In genomic region chr15:57769266-57769665, GRCh38 we compare ENCODE assay signal across 13 cellular contexts.
DNase-seq lines count a peak whose midpoint lies in the region; ATAC-seq, FAIRE-seq and TF ChIP-seq lines count a peak whose summit lies in the region.
"Had no signal": no experiment of that assay in that cellular context is flagged by ENCODE, and none has a peak within 500 bp of the region (broad histone marks: within the 10 kb centered on the region; RNA-seq: fewer than 3 reads in every experiment).

No MANE protein-coding gene starts in this region.

- no peak overlapping the region for H3K4ac ChIP-seq in IMR-90 (ENCODE audit: low read depth, low read length)

- POLR2A ChIA-PET in IMR-90 (lab: Charles Lee; ENCODE audit: unreplicated experiment) (no interaction called here), endothelial cell of umbilical vein (lab: Charles Lee) (no interaction called here)

- no peak overlapping the region for H3K18ac ChIP-seq in IMR-90 (ENCODE audit: low read depth, low read length)

- H3K36me3 ChIP-seq in IMR-90 (ENCODE audit: control insufficient read depth, insufficient read depth, low read length): no peaks in the 10 kb centered on the region
- no peaks in the 10 kb centered on the region for H3K36me3 ChIP-seq in endothelial cell of umbilical vein (ENCODE audit: control insufficient read depth in 2 of 2, extremely low read depth in 1 of 2, insufficient read depth in 2 of 2, low read length in 2 of 2)
- no peaks in the 10 kb centered on the region for H3K36me3 ChIP-seq in lower lobe of right lung
- H3K36me3 ChIP-seq in upper lobe of right lung: no peaks in the 10 kb centered on the region
- H3K36me3 ChIP-seq: colonic mucosa had no signal

- peak; percentile 33 for DNase-seq in IMR-90
- peak; percentile 10 for DNase-seq in endothelial cell of umbilical vein (ENCODE audit: low read depth, low spot score)
- DNase-seq in lower lobe of right lung: no peak
- no peak for DNase-seq in upper lobe of right lung
- no peak for DNase-seq in left colon
- DNase-seq: activated CD4-positive, alpha-beta T cell treated with anti-CD3 and anti-CD28 coated beads for 48 hours; activated gamma-delta T cell; colonic mucosa; midbrain; NCI-H524 had no signal

- H3K9me3 ChIP-seq in IMR-90 (ENCODE audit: control insufficient read depth, insufficient read depth, low read length) (no peaks in the 10 kb centered on the region), endothelial cell of umbilical vein (replicated peaks; ENCODE audit: control insufficient read depth, insufficient read depth, low read length) (no peaks in the 10 kb centered on the region), lower lobe of right lung (no peaks in the 10 kb centered on the region), upper lobe of right lung (no peaks in the 10 kb centered on the region)
- H3K9me3 ChIP-seq: colonic mucosa had no signal

- no peak overlapping the region for H3K27ac ChIP-seq in IMR-90 (ENCODE audit: insufficient read depth, low read length)
- no peak overlapping the region for H3K27ac ChIP-seq in endothelial cell of umbilical vein (ENCODE audit: insufficient read depth, low read depth, low read length)
- H3K27ac ChIP-seq in lower lobe of right lung: no peak overlapping the region
- H3K27ac ChIP-seq in upper lobe of right lung: no peak overlapping the region
- H3K27ac ChIP-seq: colonic mucosa, skin epidermis had no signal

- WGBS in IMR-90 (ENCODE audit: extremely low coverage in 2 of 2, insufficient read length in 1 of 2), 2 experiments: no CpG with 5 or more reads among the region's 12 CpGs

- H3K56ac ChIP-seq in IMR-90 (ENCODE audit: extremely low read depth, insufficient read depth, low read length): no peak overlapping the region

- in situ Hi-C loops in IMR-90 (cut with MboI; ENCODE audit: low sequenced_read_pairs): no loop called here

- no peaks in the 10 kb centered on the region for H3K79me2 ChIP-seq in endothelial cell of umbilical vein (ENCODE audit: control insufficient read depth, insufficient read depth, low read length)

- no peak overlapping the region for H2BK20ac ChIP-seq in IMR-90 (ENCODE audit: low read depth, low read length)

- no peak overlapping the region for H4K91ac ChIP-seq in IMR-90 (ENCODE audit: insufficient read depth, low read depth, low read length)

- ATAC-seq in IMR-90 (ENCODE audit: low read depth) (peak; percentile 42), lower lobe of right lung (peak; percentile 23 to 59), upper lobe of right lung (peak; percentile 43), HG02763 (IDR thresholded peaks at IDR 0.05; ENCODE audit: unreplicated experiment) (no peak), HG03460 (IDR thresholded peaks at IDR 0.05; ENCODE audit: unreplicated experiment) (no peak), left colon (no peak)

- TF ChIP-seq RAD21 in IMR-90 (IDR thresholded peaks at IDR 0.05; ENCODE audit: low read length): no peak

- no peak overlapping the region for H2AK5ac ChIP-seq in IMR-90 (ENCODE audit: low read depth, low read length)

- no peak overlapping the region for H3K4me2 ChIP-seq in IMR-90 (ENCODE audit: low read depth, low read length)
- no peak overlapping the region for H3K4me2 ChIP-seq in endothelial cell of umbilical vein (ENCODE audit: insufficient read depth, low read length)

- no peak overlapping the region for H4K8ac ChIP-seq in IMR-90 (ENCODE audit: low read depth in 2 of 2, low read length in 2 of 2)

- H3K14ac ChIP-seq in IMR-90 (replicated peaks; ENCODE audit: low read depth, low read length): no peak overlapping the region

- TF ChIP-seq CTCF in IMR-90 (conservative IDR thresholded peaks at IDR 0.05; ENCODE audit: low read depth, low read length) (no peak), endothelial cell of umbilical vein (IDR thresholded peaks at IDR 0.05; ENCODE audit: extremely low read depth in 1 of 2, insufficient read depth in 1 of 2, low read depth in 1 of 2, low read length in 2 of 2) (no peak), lower lobe of right lung (IDR thresholded peaks at IDR 0.05) (no peak), upper lobe of right lung (IDR thresholded peaks at IDR 0.05) (no peak)

- H3K4me1 ChIP-seq in IMR-90 (ENCODE audit: control insufficient read depth, insufficient read depth, low read length) (no peaks in the 10 kb centered on the region), endothelial cell of umbilical vein (ENCODE audit: control insufficient read depth, extremely low read depth, insufficient read depth, low read length) (no peaks in the 10 kb centered on the region), lower lobe of right lung (no peaks in the 10 kb centered on the region), upper lobe of right lung (no peaks in the 10 kb centered on the region)
- H3K4me1 ChIP-seq: colonic mucosa had no signal

- no peak for FAIRE-seq in endothelial cell of umbilical vein (lab: Jason Lieb, UNC)

- H3K9me1 ChIP-seq in IMR-90 (ENCODE audit: insufficient read depth, low read length): no peaks in the 10 kb centered on the region
- no peaks in the 10 kb centered on the region for H3K9me1 ChIP-seq in endothelial cell of umbilical vein (replicated peaks; ENCODE audit: control insufficient read depth, extremely low read depth, insufficient read depth, low read length)

- dilution Hi-C loops in IMR-90 (cut with HindIII; ENCODE audit: low sequenced_read_pairs, unreplicated experiment) (no loop called here), endothelial cell of umbilical vein (cut with MboI; ENCODE audit: extremely low pct_ligation_motif_present, low sequenced_read_pairs) (no loop called here)

- CTCF ChIA-PET in IMR-90 (lab: Yijun Ruan, JAX) (no interaction called here), endothelial cell of umbilical vein (lab: Charles Lee) (interaction anchor here (0.6 to 4.0 kb wide), 5 partner anchors 11 to 302 kb away, joined by 3 to 19 read pairs (median 5); no protein-coding TSS in a partner anchor)

- no peak overlapping the region for H2BK120ac ChIP-seq in IMR-90 (ENCODE audit: low read depth, low read length)

- H3K27me3 ChIP-seq in IMR-90 (ENCODE audit: control insufficient read depth, insufficient read depth, low read length) (peaks cover 4% of the 10 kb centered on the region; the same call in 1 of the 2 replicates), endothelial cell of umbilical vein (ENCODE audit: control insufficient read depth in 2 of 2, insufficient read depth in 2 of 2, low read length in 2 of 2) (no peaks in the 10 kb centered on the region), lower lobe of right lung (ENCODE audit: low read depth) (no peaks in the 10 kb centered on the region), upper lobe of right lung (no peaks in the 10 kb centered on the region)
- H3K27me3 ChIP-seq: colonic mucosa had no signal

- H2BK15ac ChIP-seq in IMR-90 (ENCODE audit: low read depth, low read length): no peak overlapping the region

- no peak overlapping the region for H3K9ac ChIP-seq in IMR-90 (ENCODE audit: low read depth, low read length)
- no peak overlapping the region for H3K9ac ChIP-seq in endothelial cell of umbilical vein (replicated peaks; ENCODE audit: extremely low read depth, insufficient read depth, low read length)

- no peak for TF ChIP-seq POLR2A in IMR-90 (IDR thresholded peaks at IDR 0.05; ENCODE audit: low read depth, low read length)
- no peak for TF ChIP-seq POLR2A in endothelial cell of umbilical vein (IDR thresholded peaks at IDR 0.05; ENCODE audit: low read depth, low read length)

- H2AFZ ChIP-seq in IMR-90 (replicated peaks; ENCODE audit: low read length, poor library complexity) (no peak overlapping the region), endothelial cell of umbilical vein (ENCODE audit: low read depth, low read length) (no peak overlapping the region)

- no peak overlapping the region for H2BK5ac ChIP-seq in IMR-90 (ENCODE audit: low read depth, low read length, poor library complexity, severe bottlenecking)

- H4K20me1 ChIP-seq in IMR-90 (ENCODE audit: insufficient read depth, low read length) (no peaks in the 10 kb centered on the region), endothelial cell of umbilical vein (replicated peaks; ENCODE audit: control insufficient read depth, extremely low read depth, insufficient read depth, low read length) (no peaks in the 10 kb centered on the region)

- H3K79me1 ChIP-seq in IMR-90 (ENCODE audit: low read depth in 1 of 2, low read length in 2 of 2): no peaks in the 10 kb centered on the region

- no peak overlapping the region for H4K5ac ChIP-seq in IMR-90 (ENCODE audit: low read depth, low read length)

- no peak overlapping the region for H3K4me3 ChIP-seq in IMR-90 (ENCODE audit: insufficient read depth, low read depth, low read length)
- no peak overlapping the region for H3K4me3 ChIP-seq in endothelial cell of umbilical vein (replicated peaks in 1 of 3; ENCODE audit: insufficient read depth in 1 of 3, low read depth in 1 of 3, low read length in 3 of 3)
- no peak overlapping the region for H3K4me3 ChIP-seq in lower lobe of right lung
- no peak overlapping the region for H3K4me3 ChIP-seq in upper lobe of right lung
- H3K4me3 ChIP-seq: colonic mucosa, skin epidermis had no signal

- intact Hi-C loops in IMR-90 (cut with micrococcal nuclease): no loop called here
- intact Hi-C loops in endothelial cell of umbilical vein (cut with micrococcal nuclease): no loop called here
- intact Hi-C loops in lower lobe of right lung (cut with DNase I): no loop called here
- intact Hi-C loops in upper lobe of right lung (cut with DNase I): no loop called here
- intact Hi-C loops in left colon (cut with DNase I, micrococcal nuclease): no loop called here

- no peak overlapping the region for H2AK9ac ChIP-seq in IMR-90 (replicated peaks; ENCODE audit: low read depth, low read length, poor library complexity)

- no peak overlapping the region for H3K23ac ChIP-seq in IMR-90 (ENCODE audit: low read depth, low read length)

- BruUV-seq in IMR-90 (replicated peaks; lab: Mats Ljungman, UMichigan) (no TSS peak), endothelial cell of umbilical vein (replicated peaks; lab: Mats Ljungman, UMichigan) (no TSS peak)

TF ChIP-seq in IMR-90, 13 proteins besides CTCF, POLR2A, EP300 and RAD21 (continues in another document):
- no peak for TF ChIP-seq RFX5 (IDR thresholded peaks at IDR 0.05; ENCODE audit: low read depth, low read length)

TF ChIP-seq in endothelial cell of umbilical vein, 7 proteins besides CTCF, POLR2A, EP300 and RAD21:
- TF ChIP-seq JUN (IDR thresholded peaks at IDR 0.05; ENCODE audit: borderline replicate concordance, insufficient read depth, insufficient read length, low read depth) (no peak), EZH2 (IDR thresholded peaks at IDR 0.05; ENCODE audit: borderline replicate concordance, low read depth, low read length, severe bottlenecking) (no peak), FOS (IDR thresholded peaks at IDR 0.05; ENCODE audit: borderline replicate concordance, insufficient read depth, low read length) (no peak), GATA2 (IDR thresholded peaks at IDR 0.05; ENCODE audit: insufficient read depth, insufficient read length, low read depth, low read length) (no peak), MYC (IDR thresholded peaks at IDR 0.05; ENCODE audit: low read depth, low read length) (no peak)

Comparison
In these comparisons a context has a peak if more than half of its experiments do, and no peak if none do; other contexts are left out.
1. ATAC-seq: peak in IMR-90 (single experiment), lower lobe of right lung (2 of 2) and upper lobe of right lung (single experiment); none in HG02763 (single experiment), HG03460 (single experiment) and left colon (single experiment).
2. DNase-seq: peak in IMR-90 (single experiment) and endothelial cell of umbilical vein (single experiment); none in lower lobe of right lung (single experiment), upper lobe of right lung (single experiment) and left colon (0 of 2).